28 cellular contexts compared by ENCODE assay signal in the genomic region with DNA sequence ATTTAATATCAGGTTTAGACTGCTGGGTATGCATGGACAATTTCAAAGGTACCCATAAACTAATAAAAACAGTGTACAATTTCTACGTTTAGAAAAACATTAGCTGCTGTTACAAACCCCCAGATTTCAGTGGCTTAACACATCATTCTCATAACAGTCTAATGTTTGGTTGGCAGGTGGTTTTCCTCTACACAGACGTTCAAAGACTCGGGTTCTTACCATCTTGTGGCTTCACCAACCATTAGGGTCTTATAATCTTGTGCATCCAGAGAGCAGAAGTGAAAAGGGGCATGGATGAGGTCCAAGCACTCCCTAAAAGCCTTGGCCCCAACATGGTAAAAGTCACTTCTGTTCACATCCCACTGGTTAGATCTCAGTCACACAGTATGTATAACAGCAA.
"Had no signal": no experiment of that assay in that cellular context is flagged by ENCODE, and none has a peak within 500 bp of the region (broad histone marks: within the 10 kb centered on the region; RNA-seq: fewer than 3 reads in every experiment).

No MANE protein-coding gene starts in this region.

- ATAC-seq: activated T-cell treated with anti-CD3 and anti-CD28 coated beads, Interleukin-2, amount 50 U/mL, for 72 hours; effector memory CD8-positive, alpha-beta T cell; gastroesophageal sphincter; left colon; right cardiac atrium; T-helper 17 cell had no signal

- DNase-seq: activated B cell treated with CpG ODN at 0.5 μM for 24 hours; activated naive CD4-positive, alpha-beta T cell; activated T-cell treated with anti-CD3 and anti-CD28 coated beads for 4 hours; activated T-cell treated with anti-CD3 and anti-CD28 coated beads, Interleukin-2, amount 50 U/mL, for 72 hours; adrenal gland; cerebellar nuclear complex; cortex of kidney; effector memory CD8-positive, alpha-beta T cell; kidney; left colon; naive B cell; occipital lobe; posterior cingulate gyrus; right cardiac atrium; stimulated activated naive CD4-positive, alpha-beta T cell; T-helper 17 cell; T1000; tibial artery had no signal

- H3K4me1 Mint-ChIP-seq: T-helper 17 cell had no signal

- H3K4me3 ChIP-seq: adrenal gland, ascending aorta, cardiac muscle cell, gastroesophageal sphincter, hepatocyte, neural progenitor cell, suprapubic skin, tibial artery had no signal

- H3K27ac ChIP-seq: adrenal gland, ascending aorta, cardiac muscle cell, gastroesophageal sphincter, hepatocyte, neural progenitor cell, suprapubic skin, tibial artery had no signal

- H3K9me3 Mint-ChIP-seq: effector memory CD8-positive, alpha-beta T cell had no signal

- H3K27ac Mint-ChIP-seq: activated B cell treated with CpG ODN at 0.5 μM for 24 hours; activated naive CD8-positive, alpha-beta T cell; brain; effector memory CD8-positive, alpha-beta T cell; neural progenitor cell; T-helper 17 cell had no signal

- H3K9ac ChIP-seq: neural progenitor cell had no signal

- H2AFZ ChIP-seq: hepatocyte, neural progenitor cell had no signal

- H3K9me3 ChIP-seq: gastroesophageal sphincter, suprapubic skin, tibial artery had no signal

- H3K4me2 ChIP-seq: hepatocyte, neural progenitor cell had no signal

- H3K27me3 ChIP-seq: adrenal gland, ascending aorta, cardiac muscle cell, gastroesophageal sphincter, hepatocyte, neural progenitor cell, suprapubic skin, tibial artery had no signal

- H3K36me3 ChIP-seq: adrenal gland, ascending aorta, cardiac muscle cell, gastroesophageal sphincter, neural progenitor cell, suprapubic skin had no signal

- H3K4me3 Mint-ChIP-seq: activated B cell treated with CpG ODN at 0.5 μM for 24 hours; activated naive CD8-positive, alpha-beta T cell; activated T-cell treated with anti-CD3 and anti-CD28 coated beads, Interleukin-2, amount 50 U/mL, for 72 hours; brain; effector memory CD8-positive, alpha-beta T cell; mesothelial cell of epicardium; neural progenitor cell; T-helper 17 cell had no signal

- H3K27me3 Mint-ChIP-seq: activated B cell treated with CpG ODN at 0.5 μM for 24 hours; activated naive CD8-positive, alpha-beta T cell; brain; naive B cell had no signal

- FAIRE-seq: endothelial cell of umbilical vein had no signal

- H3K36me3 Mint-ChIP-seq: activated naive CD8-positive, alpha-beta T cell had no signal
